ENCODE assay signal across 29 cellular contexts in the genomic region with DNA sequence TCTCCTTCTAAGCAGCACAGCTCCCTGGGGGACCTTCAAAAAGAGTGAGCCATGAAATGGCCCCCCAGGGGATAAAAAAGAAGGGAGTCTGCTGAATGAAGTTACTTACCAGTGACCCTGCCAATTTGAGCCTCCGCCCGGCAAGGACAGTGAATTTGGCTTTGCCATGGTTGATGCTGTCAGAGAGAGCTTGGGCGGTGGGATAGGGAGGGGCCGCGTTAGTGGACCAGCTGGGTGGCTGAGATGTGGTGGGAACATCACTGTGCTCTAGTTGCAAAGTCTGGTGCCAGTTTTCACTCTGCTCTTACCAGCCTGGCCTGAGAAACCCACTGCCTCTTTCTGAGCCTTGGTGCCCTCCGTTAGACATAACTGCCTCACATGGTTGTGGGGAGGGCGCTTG.
"Had no signal": no experiment of that assay in that cellular context is flagged by ENCODE, and none has a peak within 500 bp of the region (broad histone marks: within the 10 kb centered on the region; RNA-seq: fewer than 3 reads in every experiment).

No MANE protein-coding gene starts in this region.

- H3K27me3 Mint-ChIP-seq: stimulated activated naive CD8-positive, alpha-beta T cell treated with anti-CD3 and anti-CD28 coated beads, Interleukin-15, Interleukin-2, amounts not matched to agents 100 ng/mL and 50 ng/mL, for 24 hours had no signal

- H3K9me3 ChIP-seq: stomach, suprapubic skin, testis, thoracic aorta, thyroid gland, tibial artery, tibial nerve, transverse colon, upper lobe of left lung, upper lobe of right lung, uterus, vagina had no signal

- H3K4me1 Mint-ChIP-seq: stimulated activated effector memory CD8-positive, alpha-beta T cell treated with anti-CD3 and anti-CD28 coated beads, Interleukin-12 subunit alpha, Interleukin-12 subunit beta, amount 100 ng/mL, for 72 hours had no signal

- H3K36me3 ChIP-seq: stomach, suprapubic skin, thoracic aorta, thyroid gland, tibial artery, tibial nerve, transverse colon, upper lobe of left lung, upper lobe of right lung, uterus, vagina had no signal

- DNase-seq: stimulated activated CD4-positive, alpha-beta T cell treated with anti-CD3 and anti-CD28 coated beads, Interleukin-2, amount 100 ng/mL, for 48 hours; stimulated activated CD4-positive, alpha-beta T cell treated with anti-CD3 and anti-CD28 coated beads, Interleukin-4, amount 100 ng/mL, for 1 hour; stimulated activated CD4-positive, alpha-beta T cell treated with anti-CD3 and anti-CD28 coated beads, Interleukin-4, amount 100 ng/mL, for 24 hours; stimulated activated CD4-positive, alpha-beta T cell treated with anti-CD3 and anti-CD28 coated beads, Interleukin-4, amount 100 ng/mL, for 4 hours; stimulated activated CD8-positive, alpha-beta memory T cell treated with anti-CD3 and anti-CD28 coated beads, Interleukin-4, amount 100 ng/mL, for 48 hours; stimulated activated naive B cell treated with anti-CD40 and anti-IgM and Interleukin-4, amounts not matched to agents 10 μg/mL and 1 μg/mL and 100 μg/mL, for 72 hours; stimulated activated naive CD4-positive, alpha-beta T cell; stimulated activated naive CD4-positive, alpha-beta T cell treated with Interleukin-2 at 50 U/mL for 16 hours; stimulated activated naive CD8-positive, alpha-beta T cell treated with anti-CD3 and anti-CD28 coated beads, Interleukin-15, amount 100 ng/mL, for 72 hours; stimulated activated naive CD8-positive, alpha-beta T cell treated with anti-CD3 and anti-CD28 coated beads, Interleukin-15, Interleukin-2, amounts not matched to agents 100 U/mL and 50 U/mL, for 24 hours; stomach; substantia nigra; testis; thyroid gland; tibial artery; transverse colon; trophoblast cell; upper lobe of left lung; upper lobe of right lung; uterus had no signal

- H3K4me3 ChIP-seq: stomach, suprapubic skin, testis, thoracic aorta, thyroid gland, tibial artery, tibial nerve, transverse colon, upper lobe of left lung, upper lobe of right lung, uterus, vagina had no signal

- H3K27ac Mint-ChIP-seq: stimulated activated effector memory CD8-positive, alpha-beta T cell treated with anti-CD3 and anti-CD28 coated beads, Interleukin-12 subunit alpha, Interleukin-12 subunit beta, amount 100 ng/mL, for 72 hours; stimulated activated memory B cell treated with anti-CD40 and anti-IgM and Interleukin-4, amounts not matched to agents 10 μg/mL and 1 μg/mL and 100 μg/mL, for 72 hours; stimulated activated naive B cell treated with anti-CD40 and anti-IgM and Interleukin-4, amounts not matched to agents 10 μg/mL and 1 μg/mL and 100 μg/mL, for 72 hours; stimulated activated naive CD8-positive, alpha-beta T cell treated with anti-CD3 and anti-CD28 coated beads, Interleukin-15, amount 100 ng/mL, for 72 hours; stimulated activated naive CD8-positive, alpha-beta T cell treated with anti-CD3 and anti-CD28 coated beads, Interleukin-15, Interleukin-2, amounts not matched to agents 100 ng/mL and 50 ng/mL, for 24 hours; type B pancreatic cell had no signal

- H3K9me3 Mint-ChIP-seq: stimulated activated effector memory CD8-positive, alpha-beta T cell treated with anti-CD3 and anti-CD28 coated beads, Interleukin-12 subunit alpha, Interleukin-12 subunit beta, amount 100 ng/mL, for 72 hours; stimulated activated naive CD8-positive, alpha-beta T cell treated with anti-CD3 and anti-CD28 coated beads, Interleukin-15, amount 100 ng/mL, for 72 hours; stimulated activated naive CD8-positive, alpha-beta T cell treated with anti-CD3 and anti-CD28 coated beads, Interleukin-15, Interleukin-2, amounts not matched to agents 100 ng/mL and 50 ng/mL, for 24 hours; type B pancreatic cell had no signal

- H3K4me3 Mint-ChIP-seq: stimulated activated effector memory CD8-positive, alpha-beta T cell treated with anti-CD3 and anti-CD28 coated beads, Interleukin-12 subunit alpha, Interleukin-12 subunit beta, amount 100 ng/mL, for 72 hours; stimulated activated memory B cell treated with anti-CD40 and anti-IgM and Interleukin-4, amounts not matched to agents 10 μg/mL and 1 μg/mL and 100 μg/mL, for 72 hours; stimulated activated naive B cell treated with anti-CD40 and anti-IgM and Interleukin-4, amounts not matched to agents 10 μg/mL and 1 μg/mL and 100 μg/mL, for 72 hours; stimulated activated naive CD8-positive, alpha-beta T cell treated with anti-CD3 and anti-CD28 coated beads, Interleukin-15, amount 100 ng/mL, for 72 hours; stimulated activated naive CD8-positive, alpha-beta T cell treated with anti-CD3 and anti-CD28 coated beads, Interleukin-15, Interleukin-2, amounts not matched to agents 100 ng/mL and 50 ng/mL, for 24 hours; type B pancreatic cell had no signal

- FAIRE-seq: urothelium cell line had no signal

- H3K4me1 ChIP-seq: stomach, suprapubic skin, testis, thyroid gland, tibial artery, tibial nerve, upper lobe of left lung, upper lobe of right lung, uterus, vagina had no signal

- H3K27me3 ChIP-seq: testis, thyroid gland, upper lobe of left lung, uterus, vagina had no signal

- ATAC-seq: stimulated activated effector memory CD8-positive, alpha-beta T cell treated with anti-CD3 and anti-CD28 coated beads, Interleukin-12 subunit alpha, Interleukin-12 subunit beta, amount 100 ng/mL, for 72 hours; stimulated activated memory B cell treated with anti-CD40 and anti-IgM and Interleukin-4, amounts not matched to agents 10 μg/mL and 1 μg/mL and 100 μg/mL, for 72 hours; stimulated activated naive B cell treated with anti-CD40 and anti-IgM and Interleukin-4, amounts not matched to agents 10 μg/mL and 1 μg/mL and 100 μg/mL, for 72 hours; stimulated activated naive CD8-positive, alpha-beta T cell treated with anti-CD3 and anti-CD28 coated beads, Interleukin-15, amount 100 ng/mL, for 72 hours; stimulated activated naive CD8-positive, alpha-beta T cell treated with anti-CD3 and anti-CD28 coated beads, Interleukin-15, Interleukin-2, amounts not matched to agents 100 U/mL and 50 U/mL, for 24 hours; upper lobe of right lung had no signal

- H3K27ac ChIP-seq: stomach, suprapubic skin, testis, thoracic aorta, thyroid gland, tibial artery, tibial nerve, transverse colon, upper lobe of left lung, upper lobe of right lung, uterus, vagina had no signal

- H3K36me3 Mint-ChIP-seq: stimulated activated effector memory CD8-positive, alpha-beta T cell treated with anti-CD3 and anti-CD28 coated beads, Interleukin-12 subunit alpha, Interleukin-12 subunit beta, amount 100 ng/mL, for 72 hours; stimulated activated memory B cell treated with anti-CD40 and anti-IgM and Interleukin-4, amounts not matched to agents 10 μg/mL and 1 μg/mL and 100 μg/mL, for 72 hours; type B pancreatic cell had no signal
